14 cellular contexts compared by ENCODE assay signal in genomic region chr4:138398297-138398696, GRCh38.
DNase-seq lines count a peak whose midpoint lies in the region; ATAC-seq, FAIRE-seq and TF ChIP-seq lines count a peak whose summit lies in the region.
"Had no signal": no experiment of that assay in that cellular context is flagged by ENCODE, and none has a peak within 500 bp of the region (broad histone marks: within the 10 kb centered on the region; RNA-seq: fewer than 3 reads in every experiment).

No MANE protein-coding gene starts in this region.

- H3K79me2 ChIP-seq in endothelial cell of umbilical vein (ENCODE audit: control insufficient read depth, insufficient read depth, low read length) = no peaks in the 10 kb centered on the region

- no peak overlapping the region for H3K23ac ChIP-seq in neuronal stem cell (ENCODE audit: low read depth, low read length, poor library complexity)

- TF ChIP-seq POLR2A in endothelial cell of umbilical vein (IDR thresholded peaks at IDR 0.05; ENCODE audit: low read depth, low read length) = no peak

- POLR2A ChIA-PET in endothelial cell of umbilical vein (lab: Charles Lee) = no interaction called here

- DNase-seq in NCI-H345 (lab: John Stamatoyannopoulos, UW) = peak; percentile 93
- peak; percentile 54 for DNase-seq in endothelial cell of umbilical vein (ENCODE audit: low read depth, low spot score)
- DNase-seq in neuronal stem cell (ENCODE audit: low spot score) = peak; percentile 30
- no peak for DNase-seq in stimulated activated effector memory CD8-positive, alpha-beta T cell treated with anti-CD3 and anti-CD28 coated beads, Interleukin-12 subunit alpha, Interleukin-12 subunit beta, amount 100 ng/mL, for 72 hours (ENCODE audit: low spot score in 2 of 2)
- DNase-seq in SK-N-DZ (ENCODE audit: low spot score) = no peak
- no peak for DNase-seq in NOMO-1 (lab: John Stamatoyannopoulos, UW; ENCODE audit: unreplicated experiment in 2 of 2)
- DNase-seq: activated CD4-positive, alpha-beta memory T cell treated with anti-CD3 and anti-CD28 coated beads for 36 hours; activated naive CD4-positive, alpha-beta T cell treated with anti-CD3 and anti-CD28 coated beads, Interleukin-2, amount 10 ng/mL, durations not matched to agents 7 days and 5 days; CD4-positive, alpha-beta T cell; HCEC 1CT; PC-9 had no signal

- H3K36me3 ChIP-seq in HUES48 (ENCODE audit: control insufficient read depth, insufficient read depth, low read length) (no peaks in the 10 kb centered on the region), endothelial cell of umbilical vein (ENCODE audit: control insufficient read depth in 2 of 2, extremely low read depth in 1 of 2, insufficient read depth in 2 of 2, low read length in 2 of 2) (no peaks in the 10 kb centered on the region), neuronal stem cell (replicated peaks in 1 of 2; ENCODE audit: control insufficient read depth in 2 of 2, insufficient read depth in 2 of 2, low read length in 2 of 2) (no peaks in the 10 kb centered on the region)

- no peaks in the 10 kb centered on the region for H3K79me1 ChIP-seq in neuronal stem cell (ENCODE audit: low read depth, low read length)

- no peak overlapping the region for H2BK15ac ChIP-seq in neuronal stem cell (ENCODE audit: low read length)

- BruUV-seq in endothelial cell of umbilical vein (replicated peaks; lab: Mats Ljungman, UMichigan) = no TSS peak

- H4K91ac ChIP-seq in neuronal stem cell (ENCODE audit: low read depth, low read length, poor library complexity) = no peak overlapping the region

- dilution Hi-C loops in endothelial cell of umbilical vein (cut with MboI; ENCODE audit: extremely low pct_ligation_motif_present, low sequenced_read_pairs) = no loop called here

- no peak overlapping the region for H2AK5ac ChIP-seq in neuronal stem cell (ENCODE audit: low read depth, low read length)

- intact Hi-C loops in endothelial cell of umbilical vein (cut with micrococcal nuclease) = no loop called here

- FAIRE-seq in endothelial cell of umbilical vein (lab: Jason Lieb, UNC) = peak; percentile 63
- FAIRE-seq: GM19239 had no signal

- peak overlapping the region; percentile 88 for H3K27ac ChIP-seq in HUES48 (ENCODE audit: low read depth, low read length)
- H3K27ac ChIP-seq in endothelial cell of umbilical vein (ENCODE audit: insufficient read depth, low read depth, low read length) = peak overlapping the region; percentile 30
- H3K27ac ChIP-seq in neuronal stem cell (replicated peaks; ENCODE audit: low read length) = no peak overlapping the region
- H3K27ac ChIP-seq: PC-9 had no signal

- H3K4me1 ChIP-seq in HUES48 (ENCODE audit: control insufficient read depth, insufficient read depth, low read length) = peaks cover 12% of the 10 kb centered on the region
- H3K4me1 ChIP-seq in endothelial cell of umbilical vein (ENCODE audit: control insufficient read depth, extremely low read depth, insufficient read depth, low read length) = peaks cover 18% of the 10 kb centered on the region
- H3K4me1 ChIP-seq in neuronal stem cell (ENCODE audit: control insufficient read depth in 2 of 2, insufficient read depth in 1 of 2, low read depth in 1 of 2, low read length in 2 of 2) = peaks cover 3 to 24% of the 10 kb centered on the region in 2 donors

- H3K9me1 ChIP-seq in endothelial cell of umbilical vein (replicated peaks; ENCODE audit: control insufficient read depth, extremely low read depth, insufficient read depth, low read length) = no peaks in the 10 kb centered on the region

- H3K18ac ChIP-seq in neuronal stem cell (ENCODE audit: low read length) = no peak overlapping the region

- no peak for ATAC-seq in HG02610 (IDR thresholded peaks at IDR 0.05; ENCODE audit: unreplicated experiment)
- ATAC-seq in stimulated activated effector memory CD8-positive, alpha-beta T cell treated with anti-CD3 and anti-CD28 coated beads, Interleukin-12 subunit alpha, Interleukin-12 subunit beta, amount 100 ng/mL, for 72 hours = no peak

- H3K27me3 ChIP-seq in HUES48 (ENCODE audit: control insufficient read depth, insufficient read depth, low read length) (no peaks in the 10 kb centered on the region), endothelial cell of umbilical vein (ENCODE audit: control insufficient read depth in 2 of 2, insufficient read depth in 2 of 2, low read length in 2 of 2) (no peaks in the 10 kb centered on the region), neuronal stem cell (ENCODE audit: control insufficient read depth in 3 of 3, insufficient read depth in 3 of 3, low read depth in 1 of 3, low read length in 3 of 3) (peaks cover 0 to 10% (median 0%) of the 10 kb centered on the region in 3 experiments)

- H3K4me2 ChIP-seq in endothelial cell of umbilical vein (ENCODE audit: insufficient read depth, low read length) (peak overlapping the region; percentile 32), neuronal stem cell (ENCODE audit: insufficient read depth, low read length, poor library complexity, severe bottlenecking) (no peak overlapping the region)
- H3K4me2 ChIP-seq: PC-9 had no signal

- no peaks in the 10 kb centered on the region for H3K4me1 Mint-ChIP-seq in stimulated activated effector memory CD8-positive, alpha-beta T cell treated with anti-CD3 and anti-CD28 coated beads, Interleukin-12 subunit alpha, Interleukin-12 subunit beta, amount 100 ng/mL, for 72 hours
- H3K4me1 Mint-ChIP-seq: activated naive CD4-positive, alpha-beta T cell treated with anti-CD3 and anti-CD28 coated beads, Interleukin-2, amount 10 ng/mL, durations not matched to agents 7 days and 5 days had no signal

- H4K8ac ChIP-seq in neuronal stem cell (ENCODE audit: low read depth, low read length) = no peak overlapping the region

- H3K9me3 ChIP-seq in HUES48 (ENCODE audit: control insufficient read depth, insufficient read depth, low read length) (no peaks in the 10 kb centered on the region), endothelial cell of umbilical vein (replicated peaks; ENCODE audit: control insufficient read depth, insufficient read depth, low read length) (no peaks in the 10 kb centered on the region), neuronal stem cell (replicated peaks in 1 of 2; ENCODE audit: control insufficient read depth in 2 of 2, insufficient read depth in 1 of 2, low read depth in 1 of 2, low read length in 2 of 2) (no peaks in the 10 kb centered on the region)

- no peak overlapping the region for H3K27ac Mint-ChIP-seq in stimulated activated effector memory CD8-positive, alpha-beta T cell treated with anti-CD3 and anti-CD28 coated beads, Interleukin-12 subunit alpha, Interleukin-12 subunit beta, amount 100 ng/mL, for 72 hours
- H3K27ac Mint-ChIP-seq: activated CD4-positive, alpha-beta memory T cell treated with anti-CD3 and anti-CD28 coated beads for 36 hours; activated naive CD4-positive, alpha-beta T cell treated with anti-CD3 and anti-CD28 coated beads, Interleukin-2, amount 10 ng/mL, durations not matched to agents 7 days and 5 days; CD4-positive, alpha-beta T cell had no signal

- no peak overlapping the region for H3K4ac ChIP-seq in neuronal stem cell (ENCODE audit: low read length)

- H3K9me3 Mint-ChIP-seq in stimulated activated effector memory CD8-positive, alpha-beta T cell treated with anti-CD3 and anti-CD28 coated beads, Interleukin-12 subunit alpha, Interleukin-12 subunit beta, amount 100 ng/mL, for 72 hours = no peaks in the 10 kb centered on the region
- H3K9me3 Mint-ChIP-seq: activated CD4-positive, alpha-beta memory T cell treated with anti-CD3 and anti-CD28 coated beads for 36 hours; activated naive CD4-positive, alpha-beta T cell treated with anti-CD3 and anti-CD28 coated beads, Interleukin-2, amount 10 ng/mL, durations not matched to agents 7 days and 5 days; CD4-positive, alpha-beta T cell had no signal

- H2AFZ ChIP-seq in endothelial cell of umbilical vein (ENCODE audit: low read depth, low read length) = peak overlapping the region; percentile 82
- no peak overlapping the region for H2AFZ ChIP-seq in neuronal stem cell (ENCODE audit: low read length)
- H2AFZ ChIP-seq: PC-9 had no signal

- WGBS in neuronal stem cell (ENCODE audit: extremely low coverage in 2 of 2, insufficient read length in 2 of 2, insufficient replicate concordance in 1 of 2), 2 donors = no CpG with 5 or more reads among the region's 1 CpG

- H3K4me3 ChIP-seq in HUES48 (ENCODE audit: low read depth, low read length) = no peak overlapping the region
- no peak overlapping the region for H3K4me3 ChIP-seq in endothelial cell of umbilical vein (replicated peaks in 1 of 3; ENCODE audit: insufficient read depth in 1 of 3, low read depth in 1 of 3, low read length in 3 of 3)
- H3K4me3 ChIP-seq in neuronal stem cell (ENCODE audit: low read length in 2 of 2) = no peak overlapping the region
- H3K4me3 ChIP-seq: PC-9 had no signal

- no peaks in the 10 kb centered on the region for H3K36me3 Mint-ChIP-seq in stimulated activated effector memory CD8-positive, alpha-beta T cell treated with anti-CD3 and anti-CD28 coated beads, Interleukin-12 subunit alpha, Interleukin-12 subunit beta, amount 100 ng/mL, for 72 hours
- H3K36me3 Mint-ChIP-seq: activated CD4-positive, alpha-beta memory T cell treated with anti-CD3 and anti-CD28 coated beads for 36 hours; activated naive CD4-positive, alpha-beta T cell treated with anti-CD3 and anti-CD28 coated beads, Interleukin-2, amount 10 ng/mL, durations not matched to agents 7 days and 5 days had no signal

- H4K20me1 ChIP-seq in endothelial cell of umbilical vein (replicated peaks; ENCODE audit: control insufficient read depth, extremely low read depth, insufficient read depth, low read length) = no peaks in the 10 kb centered on the region

- no peak for TF ChIP-seq CTCF in endothelial cell of umbilical vein (IDR thresholded peaks at IDR 0.05; ENCODE audit: extremely low read depth in 1 of 2, insufficient read depth in 1 of 2, low read depth in 1 of 2, low read length in 2 of 2)

- no peak overlapping the region for H2BK120ac ChIP-seq in neuronal stem cell (ENCODE audit: low read depth, low read length)

- CTCF ChIA-PET in endothelial cell of umbilical vein (lab: Charles Lee) = no interaction called here

- no peak overlapping the region for H2BK12ac ChIP-seq in neuronal stem cell (ENCODE audit: low read length)

- no peak overlapping the region for H3K9ac ChIP-seq in HUES48 (ENCODE audit: low read depth, low read length)
- no peak overlapping the region for H3K9ac ChIP-seq in endothelial cell of umbilical vein (replicated peaks; ENCODE audit: extremely low read depth, insufficient read depth, low read length)
- H3K9ac ChIP-seq in neuronal stem cell (ENCODE audit: low read depth, low read length, poor library complexity) = no peak overlapping the region

- no peak overlapping the region for H2BK5ac ChIP-seq in neuronal stem cell (ENCODE audit: low read length)

- no peak overlapping the region for H3K14ac ChIP-seq in neuronal stem cell (ENCODE audit: low read length)

- H3K4me3 Mint-ChIP-seq in stimulated activated effector memory CD8-positive, alpha-beta T cell treated with anti-CD3 and anti-CD28 coated beads, Interleukin-12 subunit alpha, Interleukin-12 subunit beta, amount 100 ng/mL, for 72 hours = no peak overlapping the region
- H3K4me3 Mint-ChIP-seq: activated CD4-positive, alpha-beta memory T cell treated with anti-CD3 and anti-CD28 coated beads for 36 hours; activated naive CD4-positive, alpha-beta T cell treated with anti-CD3 and anti-CD28 coated beads, Interleukin-2, amount 10 ng/mL, durations not matched to agents 7 days and 5 days; CD4-positive, alpha-beta T cell had no signal

TF ChIP-seq in endothelial cell of umbilical vein, 7 proteins besides CTCF, POLR2A, EP300 and RAD21 (continues in another document):
- no peak for TF ChIP-seq POLR2AphosphoS5 (IDR thresholded peaks at IDR 0.05; ENCODE audit: insufficient read depth, low read depth, low read length)

Comparison
In these comparisons a context has a peak if more than half of its experiments do, and no peak if none do; other contexts are left out.
1. DNase-seq: peak in NCI-H345 (single experiment), endothelial cell of umbilical vein (single experiment) and neuronal stem cell (single experiment); none in stimulated activated effector memory CD8-positive, alpha-beta T cell treated with anti-CD3 and anti-CD28 coated beads, Interleukin-12 subunit alpha, Interleukin-12 subunit beta, amount 100 ng/mL, for 72 hours (0 of 2), SK-N-DZ (single experiment) and NOMO-1 (0 of 2).